8 cellular contexts compared by ENCODE assay signal in the genomic region with DNA sequence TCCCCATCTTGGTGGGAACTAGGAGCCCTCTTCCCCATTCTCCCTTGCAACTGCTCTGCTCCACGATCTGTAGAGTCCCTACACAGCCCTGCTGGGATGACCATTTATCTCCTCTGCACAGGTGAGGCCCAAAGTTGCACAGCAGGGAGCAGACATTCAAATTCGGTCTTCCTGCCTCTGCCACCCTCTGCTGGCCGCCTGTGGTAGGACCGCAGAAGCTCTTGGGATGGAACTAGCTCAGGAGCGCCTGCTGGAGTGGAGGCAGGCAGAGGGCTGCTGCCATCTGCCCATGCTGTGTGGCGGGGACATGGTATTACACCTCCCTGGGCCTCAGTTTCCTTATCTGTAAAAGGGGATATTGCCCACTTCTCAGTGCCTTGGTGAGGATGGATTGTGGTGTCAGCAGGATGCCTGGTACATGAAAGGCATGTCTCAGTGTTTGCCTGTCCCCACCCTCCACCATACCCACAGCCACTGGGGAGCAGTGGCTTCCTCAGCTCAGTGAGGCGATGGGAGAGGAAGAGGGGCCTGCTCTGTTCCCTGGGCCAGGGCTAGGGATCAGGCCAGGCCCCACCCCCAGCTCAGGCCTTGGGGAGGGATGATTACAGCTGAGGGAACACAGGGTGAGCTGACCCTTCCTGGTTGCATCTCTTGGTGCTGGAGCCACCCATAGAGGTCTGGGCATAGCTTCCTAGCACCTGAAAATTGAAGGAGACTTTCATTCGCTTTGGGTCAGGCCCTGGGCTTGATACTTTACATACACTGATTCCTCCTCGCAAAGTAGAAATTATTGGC. TPM values are rescaled to one million over a fixed set of nuclear protein-coding genes. Genes with fewer than 3 reads are reported as not detected.
DNase-seq lines count a peak whose midpoint lies in the region; ATAC-seq and TF ChIP-seq lines count a peak whose summit lies in the region.

No MANE protein-coding gene starts in this region.

- H3K27me3 ChIP-seq in liver (ENCODE audit: control insufficient read depth in 4 of 4, insufficient read depth in 4 of 4, low read length in 3 of 4) = no peaks in the 10 kb centered on the region

- 34% methylated on average over 9 of the region's 9 CpGs for WGBS in liver

- TF ChIP-seq CTCF in AG09319 (IDR thresholded peaks at IDR 0.05; ENCODE audit: low read depth, low read length) (peak; percentile 96), choroid plexus epithelial cell (conservative IDR thresholded peaks at IDR 0.05; ENCODE audit: low read depth, low read length) (peak; percentile 94), liver (IDR thresholded peaks at IDR 0.05; ENCODE audit: low read depth, low read length, missing input control) (peak; percentile 96)

- peak overlapping the region in 1 of 2 donors; percentile 22 for H3K27ac ChIP-seq in liver (ENCODE audit: low read depth in 1 of 2, low read length in 2 of 2)

- no peak overlapping the region for H3K27ac Mint-ChIP-seq in activated CD4-positive, alpha-beta T cell treated with anti-CD3 and anti-CD28 coated beads, Interleukin-2, amount 10 ng/mL, durations not matched to agents 7 days and 5 days

- TF ChIP-seq RAD21 in liver (IDR thresholded peaks at IDR 0.05) = peak; percentile 97 to 99

- H3K4me3 Mint-ChIP-seq in activated CD4-positive, alpha-beta T cell treated with anti-CD3 and anti-CD28 coated beads, Interleukin-2, amount 10 ng/mL, durations not matched to agents 7 days and 5 days = no peak overlapping the region

- no peak for DNase-seq in AG09319 (ENCODE audit: extremely low read depth, low read depth)
- peak; percentile 87 for DNase-seq in NCI-H510A treated with DMSO at 0.1 percent for 48 hours (lab: John Stamatoyannopoulos, UW)
- peak; percentile 85 for DNase-seq in activated CD4-positive, alpha-beta T cell treated with anti-CD3 and anti-CD28 coated beads, Interleukin-2, amount 10 ng/mL, durations not matched to agents 7 days and 5 days
- DNase-seq in choroid plexus epithelial cell (ENCODE audit: low read depth) = peak; percentile 82
- DNase-seq in stimulated activated CD4-positive, alpha-beta T cell treated with anti-CD3 and anti-CD28 coated beads, TNF-alpha, amount 100 ng/mL, for 4 hours (ENCODE audit: low read depth in 3 of 3) = peak; percentile 52 to 59 (median 56)

- H3K4me1 ChIP-seq in liver (ENCODE audit: control insufficient read depth in 4 of 4, insufficient read depth in 4 of 4, low read length in 3 of 4) = peaks cover 29 to 80% (median 72%) of the 10 kb centered on the region in 4 donors

- POLR2A ChIA-PET in activated CD4-positive, alpha-beta T cell treated with anti-CD3 and anti-CD28 coated beads, Interleukin-2, amount 10 ng/mL, durations not matched to agents 7 days and 5 days (lab: Charles Lee) = interaction anchor here (1.0 kb wide), 1 partner anchor 8 kb away, joined by 3 read pairs; no protein-coding TSS in a partner anchor

- ATAC-seq in GM18870 (IDR thresholded peaks at IDR 0.05; ENCODE audit: unreplicated experiment) (peak; percentile 78), HG03280 (IDR thresholded peaks at IDR 0.05; ENCODE audit: unreplicated experiment) (peak; percentile 74)

- H3K4me3 ChIP-seq in choroid plexus epithelial cell (ENCODE audit: low read depth, low read length) (no peak overlapping the region), liver (ENCODE audit: low read depth in 1 of 3, low read length in 3 of 3) (no peak overlapping the region)

- no peaks in the 10 kb centered on the region for H3K27me3 Mint-ChIP-seq in activated CD4-positive, alpha-beta T cell treated with anti-CD3 and anti-CD28 coated beads, Interleukin-2, amount 10 ng/mL, durations not matched to agents 7 days and 5 days

- H3K36me3 Mint-ChIP-seq in activated CD4-positive, alpha-beta T cell treated with anti-CD3 and anti-CD28 coated beads, Interleukin-2, amount 10 ng/mL, durations not matched to agents 7 days and 5 days (ENCODE audit: low read depth) = no peaks in the 10 kb centered on the region

- peaks cover 8% of the 10 kb centered on the region for H3K4me1 Mint-ChIP-seq in activated CD4-positive, alpha-beta T cell treated with anti-CD3 and anti-CD28 coated beads, Interleukin-2, amount 10 ng/mL, durations not matched to agents 7 days and 5 days

- H3K9me3 Mint-ChIP-seq in activated CD4-positive, alpha-beta T cell treated with anti-CD3 and anti-CD28 coated beads, Interleukin-2, amount 10 ng/mL, durations not matched to agents 7 days and 5 days = no peaks in the 10 kb centered on the region

- no peak overlapping the region for H3K9ac ChIP-seq in liver (ENCODE audit: low read depth in 1 of 2, low read length in 2 of 2)

- CTCF ChIA-PET in activated CD4-positive, alpha-beta T cell treated with anti-CD3 and anti-CD28 coated beads, Interleukin-2, amount 10 ng/mL, durations not matched to agents 7 days and 5 days (lab: Charles Lee) = interaction anchor here (0.6 to 2.9 kb wide), 27 partner anchors 9 to 528 kb away, joined by 3 to 39 read pairs (median 4); a partner anchor contains a TSS

- H3K9me3 ChIP-seq in liver (ENCODE audit: control insufficient read depth in 4 of 4, low read length in 3 of 4) = no peaks in the 10 kb centered on the region

- H3K36me3 ChIP-seq in liver (ENCODE audit: control insufficient read depth in 4 of 4, insufficient read depth in 3 of 4, low read depth in 1 of 4, low read length in 3 of 4) = peaks cover 0 to 4% (median 1%) of the 10 kb centered on the region in 4 donors

TF ChIP-seq in liver, 16 proteins besides CTCF, POLR2A, EP300 and RAD21:
- TF ChIP-seq, protein P1, sequence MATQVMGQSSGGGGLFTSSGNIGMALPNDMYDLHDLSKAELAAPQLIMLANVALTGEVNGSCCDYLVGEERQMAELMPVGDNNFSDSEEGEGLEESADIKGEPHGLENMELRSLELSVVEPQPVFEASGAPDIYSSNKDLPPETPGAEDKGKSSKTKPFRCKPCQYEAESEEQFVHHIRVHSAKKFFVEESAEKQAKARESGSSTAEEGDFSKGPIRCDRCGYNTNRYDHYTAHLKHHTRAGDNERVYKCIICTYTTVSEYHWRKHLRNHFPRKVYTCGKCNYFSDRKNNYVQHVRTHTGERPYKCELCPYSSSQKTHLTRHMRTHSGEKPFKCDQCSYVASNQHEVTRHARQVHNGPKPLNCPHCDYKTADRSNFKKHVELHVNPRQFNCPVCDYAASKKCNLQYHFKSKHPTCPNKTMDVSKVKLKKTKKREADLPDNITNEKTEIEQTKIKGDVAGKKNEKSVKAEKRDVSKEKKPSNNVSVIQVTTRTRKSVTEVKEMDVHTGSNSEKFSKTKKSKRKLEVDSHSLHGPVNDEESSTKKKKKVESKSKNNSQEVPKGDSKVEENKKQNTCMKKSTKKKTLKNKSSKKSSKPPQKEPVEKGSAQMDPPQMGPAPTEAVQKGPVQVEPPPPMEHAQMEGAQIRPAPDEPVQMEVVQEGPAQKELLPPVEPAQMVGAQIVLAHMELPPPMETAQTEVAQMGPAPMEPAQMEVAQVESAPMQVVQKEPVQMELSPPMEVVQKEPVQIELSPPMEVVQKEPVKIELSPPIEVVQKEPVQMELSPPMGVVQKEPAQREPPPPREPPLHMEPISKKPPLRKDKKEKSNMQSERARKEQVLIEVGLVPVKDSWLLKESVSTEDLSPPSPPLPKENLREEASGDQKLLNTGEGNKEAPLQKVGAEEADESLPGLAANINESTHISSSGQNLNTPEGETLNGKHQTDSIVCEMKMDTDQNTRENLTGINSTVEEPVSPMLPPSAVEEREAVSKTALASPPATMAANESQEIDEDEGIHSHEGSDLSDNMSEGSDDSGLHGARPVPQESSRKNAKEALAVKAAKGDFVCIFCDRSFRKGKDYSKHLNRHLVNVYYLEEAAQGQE (IDR thresholded peaks at IDR 0.05) = no peak
- no peak for TF ChIP-seq TAF1 (conservative IDR thresholded peaks at IDR 0.05)
- TF ChIP-seq, protein P2, sequence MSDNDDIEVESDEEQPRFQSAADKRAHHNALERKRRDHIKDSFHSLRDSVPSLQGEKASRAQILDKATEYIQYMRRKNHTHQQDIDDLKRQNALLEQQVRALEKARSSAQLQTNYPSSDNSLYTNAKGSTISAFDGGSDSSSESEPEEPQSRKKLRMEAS (IDR thresholded peaks at IDR 0.05) = no peak
- TF ChIP-seq HNF4A (conservative IDR thresholded peaks at IDR 0.05) = no peak
- TF ChIP-seq JUND (IDR thresholded peaks at IDR 0.05) = no peak
- no peak for TF ChIP-seq RXRA (IDR thresholded peaks at IDR 0.05)
- no peak for TF ChIP-seq FOXA1 (IDR thresholded peaks at IDR 0.05)
- no peak for TF ChIP-seq YY1 (IDR thresholded peaks at IDR 0.05)
- no peak for TF ChIP-seq EGR1 (IDR thresholded peaks at IDR 0.05; ENCODE audit: low read depth in 2 of 2)
- TF ChIP-seq SP1 (IDR thresholded peaks at IDR 0.05) = no peak
- TF ChIP-seq HNF4G (IDR thresholded peaks at IDR 0.05) = no peak
- TF ChIP-seq, protein P3, sequence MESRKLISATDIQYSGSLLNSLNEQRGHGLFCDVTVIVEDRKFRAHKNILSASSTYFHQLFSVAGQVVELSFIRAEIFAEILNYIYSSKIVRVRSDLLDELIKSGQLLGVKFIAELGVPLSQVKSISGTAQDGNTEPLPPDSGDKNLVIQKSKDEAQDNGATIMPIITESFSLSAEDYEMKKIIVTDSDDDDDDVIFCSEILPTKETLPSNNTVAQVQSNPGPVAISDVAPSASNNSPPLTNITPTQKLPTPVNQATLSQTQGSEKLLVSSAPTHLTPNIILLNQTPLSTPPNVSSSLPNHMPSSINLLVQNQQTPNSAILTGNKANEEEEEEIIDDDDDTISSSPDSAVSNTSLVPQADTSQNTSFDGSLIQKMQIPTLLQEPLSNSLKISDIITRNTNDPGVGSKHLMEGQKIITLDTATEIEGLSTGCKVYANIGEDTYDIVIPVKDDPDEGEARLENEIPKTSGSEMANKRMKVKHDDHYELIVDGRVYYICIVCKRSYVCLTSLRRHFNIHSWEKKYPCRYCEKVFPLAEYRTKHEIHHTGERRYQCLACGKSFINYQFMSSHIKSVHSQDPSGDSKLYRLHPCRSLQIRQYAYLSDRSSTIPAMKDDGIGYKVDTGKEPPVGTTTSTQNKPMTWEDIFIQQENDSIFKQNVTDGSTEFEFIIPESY (IDR thresholded peaks at IDR 0.05) = no peak

RNA-seq across cellular contexts. Expression of a gene that starts 11.3 kb away (rescaled TPM):
- not detected for total RNA-seq in activated CD4-positive, alpha-beta T cell treated with anti-CD3 and anti-CD28 coated beads, Interleukin-2, amount 10 ng/mL, durations not matched to agents 7 days and 5 days
- total RNA-seq in liver = under 1 TPM; 0.65 to 0.75 TPM
- under 1 TPM in 1 of 2 donors, not detected in 1; 0.24 TPM for polyA plus RNA-seq in liver

RNA-seq across cellular contexts. Expression of a gene that starts 24.6 kb away (rescaled TPM):
- under 1 TPM; 0.81 to 0.89 TPM for total RNA-seq in activated CD4-positive, alpha-beta T cell treated with anti-CD3 and anti-CD28 coated beads, Interleukin-2, amount 10 ng/mL, durations not matched to agents 7 days and 5 days
- total RNA-seq in liver = 10 to 100 TPM in 1 of 2 donors, 1 to 10 TPM in 1; 6.5 to 25.8 TPM
- polyA plus RNA-seq in liver = 10 to 100 TPM; 18.1 to 18.3 TPM

RNA-seq across cellular contexts. Expression of a gene that starts 36.7 kb away (rescaled TPM):
- total RNA-seq in activated CD4-positive, alpha-beta T cell treated with anti-CD3 and anti-CD28 coated beads, Interleukin-2, amount 10 ng/mL, durations not matched to agents 7 days and 5 days = under 1 TPM; 0.07 to 0.15 TPM
- 10 to 100 TPM in 1 of 2 donors, 1 to 10 TPM in 1; 7.3 to 33.6 TPM for total RNA-seq in liver
- polyA plus RNA-seq in liver = 10 to 100 TPM in 1 of 2 donors, 1 to 10 TPM in 1; 8.3 to 14.3 TPM

RNA-seq across cellular contexts. Expression of a gene that starts 57.1 kb away (rescaled TPM):
- not detected for total RNA-seq in activated CD4-positive, alpha-beta T cell treated with anti-CD3 and anti-CD28 coated beads, Interleukin-2, amount 10 ng/mL, durations not matched to agents 7 days and 5 days
- total RNA-seq in liver = not detected
- polyA plus RNA-seq in liver = not detected

Comparison
In these comparisons a context has a peak if more than half of its experiments do, and no peak if none do; other contexts are left out.
1. RNA of a gene that starts 36.7 kb away (total RNA-seq): 7.3 to 33.6 TPM in liver; 0.07 to 0.15 TPM in activated CD4-positive, alpha-beta T cell treated with anti-CD3 and anti-CD28 coated beads, Interleukin-2, amount 10 ng/mL, durations not matched to agents 7 days and 5 days; every median in the first group is over 4 times any median in the second.
2. Peak in every context shown above with its lines, with median percentiles within 50 percentile points of each other: CTCF ChIP-seq.